In the genomic region with DNA sequence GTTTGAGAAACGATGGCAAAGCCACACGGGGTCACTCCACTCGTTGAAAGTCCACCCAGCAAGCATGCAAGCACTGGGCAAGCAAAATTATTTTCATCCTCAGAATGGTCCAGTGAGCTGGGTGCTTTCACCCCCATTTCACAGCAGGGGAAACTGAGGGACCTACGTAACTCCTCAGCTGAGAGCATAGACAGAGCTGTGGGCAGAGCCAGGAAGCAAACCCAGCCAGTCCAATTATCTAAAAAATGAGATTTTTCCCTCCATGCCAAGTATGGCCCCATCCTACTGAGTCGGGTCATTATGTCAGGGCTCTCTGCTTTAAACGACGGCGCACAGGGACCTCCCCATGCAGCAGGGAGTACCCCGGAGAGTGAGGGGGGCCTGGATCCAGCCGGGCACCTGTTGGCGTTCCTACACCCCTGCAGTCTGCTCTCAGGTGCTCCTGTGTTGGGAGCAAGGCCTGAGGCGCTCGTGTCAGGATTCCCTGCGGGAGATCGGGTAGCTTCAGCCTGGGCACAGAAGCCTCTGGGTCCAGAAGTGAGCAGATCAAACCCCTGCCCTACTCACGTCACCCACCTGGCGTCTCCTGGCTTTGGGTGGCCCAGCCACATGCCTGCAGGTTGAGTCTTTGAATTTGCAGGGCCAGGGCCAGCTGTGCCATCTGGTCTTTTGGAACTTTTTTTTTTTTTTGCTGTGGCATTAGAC, we compare ENCODE assay signal across 9 cellular contexts. TPM values are rescaled to one million over a fixed set of nuclear protein-coding genes. Genes with fewer than 3 reads are reported as not detected.
DNase-seq lines count a peak whose midpoint lies in the region; ATAC-seq and TF ChIP-seq lines count a peak whose summit lies in the region.
"Had no signal": no experiment of that assay in that cellular context is flagged by ENCODE, and none has a peak within 500 bp of the region (broad histone marks: within the 10 kb centered on the region; RNA-seq: fewer than 3 reads in every experiment).

No MANE protein-coding gene starts in this region.

- peaks cover 10% of the 10 kb centered on the region for H3K27me3 Mint-ChIP-seq in type B pancreatic cell
- peaks cover 10 to 22% of the 10 kb centered on the region in 2 donors for H3K27me3 Mint-ChIP-seq in stimulated activated naive B cell treated with anti-CD40 and anti-IgM and Interleukin-4, amounts not matched to agents 10 μg/mL and 1 μg/mL and 100 μg/mL, for 72 hours
- H3K27me3 Mint-ChIP-seq in CD4-positive, alpha-beta memory T cell = peaks cover 3 to 4% of the 10 kb centered on the region in 2 donors

- no peak overlapping the region for H3K4me3 Mint-ChIP-seq in type B pancreatic cell
- no peak overlapping the region for H3K4me3 Mint-ChIP-seq in stimulated activated naive B cell treated with anti-CD40 and anti-IgM and Interleukin-4, amounts not matched to agents 10 μg/mL and 1 μg/mL and 100 μg/mL, for 72 hours
- H3K4me3 Mint-ChIP-seq in CD4-positive, alpha-beta memory T cell = no peak overlapping the region

- H3K4me1 ChIP-seq in colonic mucosa = peaks cover 4% of the 10 kb centered on the region
- peaks cover 69% of the 10 kb centered on the region for H3K4me1 ChIP-seq in muscle layer of colon (ENCODE audit: insufficient read depth, low read length)
- H3K4me1 ChIP-seq in CD4-positive, alpha-beta memory T cell (ENCODE audit: insufficient read depth, low read length) = no peaks in the 10 kb centered on the region

- H3K9me3 ChIP-seq in colonic mucosa (no peaks in the 10 kb centered on the region), muscle layer of colon (ENCODE audit: low read length) (no peaks in the 10 kb centered on the region)
- H3K9me3 ChIP-seq in CD4-positive, alpha-beta memory T cell (ENCODE audit: control insufficient read depth in 1 of 2, low read length in 2 of 2) = no peaks in the 10 kb centered on the region

- H3K4me3 ChIP-seq in colonic mucosa (no peak overlapping the region), muscle layer of colon (ENCODE audit: low read depth in 1 of 2, low read length in 2 of 2) (peak overlapping the region in 1 of 2 donors; percentile 30)
- no peak overlapping the region for H3K4me3 ChIP-seq in CD4-positive, alpha-beta memory T cell (ENCODE audit: low read length in 2 of 2)
- H3K4me3 ChIP-seq: lung had no signal

- no peak for TF ChIP-seq CTCF in colonic mucosa (IDR thresholded peaks at IDR 0.05)
- TF ChIP-seq CTCF in type B pancreatic cell (conservative IDR thresholded peaks at IDR 0.05) = no peak

- peaks cover 18% of the 10 kb centered on the region for H3K36me3 Mint-ChIP-seq in type B pancreatic cell
- no peaks in the 10 kb centered on the region for H3K36me3 Mint-ChIP-seq in stimulated activated naive B cell treated with anti-CD40 and anti-IgM and Interleukin-4, amounts not matched to agents 10 μg/mL and 1 μg/mL and 100 μg/mL, for 72 hours
- no peaks in the 10 kb centered on the region for H3K36me3 Mint-ChIP-seq in CD4-positive, alpha-beta memory T cell

- intact Hi-C loops in colonic mucosa (cut with DNase I) = no loop called here
- intact Hi-C loops in CD4-positive, alpha-beta memory T cell (cut with micrococcal nuclease) = no loop called here

- POLR2A ChIA-PET in CD4-positive, alpha-beta memory T cell (lab: Charles Lee; ENCODE audit: partially characterized antibody) = no interaction called here

- H3K27me3 ChIP-seq in colonic mucosa (no peaks in the 10 kb centered on the region), muscle layer of colon (ENCODE audit: control insufficient read depth in 1 of 2, insufficient read depth in 2 of 2, low read length in 2 of 2) (no peaks in the 10 kb centered on the region)
- H3K27me3 ChIP-seq in CD4-positive, alpha-beta memory T cell (ENCODE audit: insufficient read depth, low read length) = no peaks in the 10 kb centered on the region

- ATAC-seq in stimulated activated naive B cell treated with anti-CD40 and anti-IgM and Interleukin-4, amounts not matched to agents 10 μg/mL and 1 μg/mL and 100 μg/mL, for 72 hours (replicated peaks) = no peak

- H3K9me3 Mint-ChIP-seq in type B pancreatic cell = peaks cover 4% of the 10 kb centered on the region
- peaks cover 2 to 4% of the 10 kb centered on the region in 2 donors for H3K9me3 Mint-ChIP-seq in stimulated activated naive B cell treated with anti-CD40 and anti-IgM and Interleukin-4, amounts not matched to agents 10 μg/mL and 1 μg/mL and 100 μg/mL, for 72 hours
- peaks cover 0 to 2% (median 0%) of the 10 kb centered on the region in 8 donors for H3K9me3 Mint-ChIP-seq in CD4-positive, alpha-beta memory T cell

- no peak overlapping the region for H3K27ac Mint-ChIP-seq in type B pancreatic cell
- no peak overlapping the region for H3K27ac Mint-ChIP-seq in stimulated activated naive B cell treated with anti-CD40 and anti-IgM and Interleukin-4, amounts not matched to agents 10 μg/mL and 1 μg/mL and 100 μg/mL, for 72 hours
- H3K27ac Mint-ChIP-seq in CD4-positive, alpha-beta memory T cell = no peak overlapping the region

- H3K36me3 ChIP-seq in colonic mucosa = no peaks in the 10 kb centered on the region
- H3K36me3 ChIP-seq in muscle layer of colon (ENCODE audit: insufficient read depth, low read length) = no peaks in the 10 kb centered on the region
- H3K36me3 ChIP-seq in CD4-positive, alpha-beta memory T cell (ENCODE audit: insufficient read depth, low read length) = no peaks in the 10 kb centered on the region

- peak overlapping the region; percentile 30 to 51 for H3K9ac ChIP-seq in colonic mucosa (ENCODE audit: low read depth in 2 of 2, low read length in 2 of 2)
- no peak overlapping the region for H3K9ac ChIP-seq in muscle layer of colon (ENCODE audit: low read length)

- H3K27ac ChIP-seq in colonic mucosa (peak overlapping the region; percentile 66), muscle layer of colon (ENCODE audit: low read depth, low read length) (peak overlapping the region; percentile 66)
- no peak overlapping the region for H3K27ac ChIP-seq in CD4-positive, alpha-beta memory T cell (ENCODE audit: low read depth, low read length)

- peaks cover 41% of the 10 kb centered on the region for H3K4me1 Mint-ChIP-seq in type B pancreatic cell (ENCODE audit: unreplicated experiment)
- H3K4me1 Mint-ChIP-seq in stimulated activated naive B cell treated with anti-CD40 and anti-IgM and Interleukin-4, amounts not matched to agents 10 μg/mL and 1 μg/mL and 100 μg/mL, for 72 hours = peaks cover 0 to 5% of the 10 kb centered on the region in 2 donors
- H3K4me1 Mint-ChIP-seq in CD4-positive, alpha-beta memory T cell = no peaks in the 10 kb centered on the region

- DNase-seq in activated CD8-positive, alpha-beta memory T cell treated with anti-CD3 and anti-CD28 coated beads for 24 hours = peak; percentile 42
- DNase-seq in activated CD8-positive, alpha-beta memory T cell treated with anti-CD3 and anti-CD28 coated beads, Interleukin-2, amount 50 U/mL, for 4 hours = no peak
- no peak for DNase-seq in colonic mucosa
- DNase-seq in type B pancreatic cell (ENCODE audit: extremely low spot score, unreplicated experiment) = peak; percentile 60
- no peak for DNase-seq in LoVo (ENCODE audit: low spot score)
- no peak for DNase-seq in stimulated activated naive B cell treated with anti-CD40 and anti-IgM and Interleukin-4, amounts not matched to agents 10 μg/mL and 1 μg/mL and 100 μg/mL, for 72 hours
- no peak for DNase-seq in CD4-positive, alpha-beta memory T cell

- CTCF ChIA-PET in CD4-positive, alpha-beta memory T cell (lab: Charles Lee; ENCODE audit: partially characterized antibody) = no interaction called here

RNA-seq across cellular contexts. Expression of a gene that starts 17.3 kb away (rescaled TPM):
- total RNA-seq in colonic mucosa (1 to 10 TPM in 1 of 2 donors, under 1 TPM in 1; 0.82 to 2.7 TPM), type B pancreatic cell (ENCODE audit: low replicate concordance) (0.95 and 27.3 TPM in 2 replicates)
- total RNA-seq in CD4-positive, alpha-beta memory T cell = not detected
- not detected for polyA plus RNA-seq in CD4-positive, alpha-beta memory T cell

Comparison
In these comparisons a context has a peak if more than half of its experiments do, and no peak if none do; other contexts are left out.
1. DNase-seq: peak in activated CD8-positive, alpha-beta memory T cell treated with anti-CD3 and anti-CD28 coated beads for 24 hours (single experiment) and type B pancreatic cell (single experiment); none in activated CD8-positive, alpha-beta memory T cell treated with anti-CD3 and anti-CD28 coated beads, Interleukin-2, amount 50 U/mL, for 4 hours (single experiment), colonic mucosa (single experiment), LoVo (single experiment), stimulated activated naive B cell treated with anti-CD40 and anti-IgM and Interleukin-4, amounts not matched to agents 10 μg/mL and 1 μg/mL and 100 μg/mL, for 72 hours (single experiment) and CD4-positive, alpha-beta memory T cell (0 of 5).